ENCODE assay signal across 1 cellular context in genomic region chr1:229227298-229227919, GRCh38.
TF ChIP-seq lines count a peak whose summit lies in the region.

No MANE protein-coding gene starts in this region.

TF ChIP-seq in HepG2, 621 proteins besides CTCF, POLR2A, EP300 and RAD21 (continued from another document and continues in another):
- TF ChIP-seq MTERF4 (CRISPR knock-in tag; IDR thresholded peaks at IDR 0.05): no peak
- no peak for TF ChIP-seq FOSL1 (CRISPR knock-in tag; IDR thresholded peaks at IDR 0.05; ENCODE audit: borderline replicate concordance)
- TF ChIP-seq ZNF225 (CRISPR knock-in tag; IDR thresholded peaks at IDR 0.05): no peak
- TF ChIP-seq ARID5B (CRISPR knock-in tag; IDR thresholded peaks at IDR 0.05): peak; percentile 39; the same call in 1 of the 2 replicates
- TF ChIP-seq SKI (IDR thresholded peaks at IDR 0.05; ENCODE audit: partially characterized antibody): no peak
- no peak for TF ChIP-seq HNF4A (CRISPR knock-in tag; IDR thresholded peaks at IDR 0.05)
- TF ChIP-seq HDAC6 (IDR thresholded peaks at IDR 0.05; ENCODE audit: low read depth, low read length): no peak
- peak; percentile 63 for TF ChIP-seq PATZ1 (CRISPR knock-in tag; IDR thresholded peaks at IDR 0.05)
- TF ChIP-seq SMC3 (IDR thresholded peaks at IDR 0.05; ENCODE audit: low read length): peak; percentile 89
- TF ChIP-seq GPBP1L1 (CRISPR knock-in tag; IDR thresholded peaks at IDR 0.05): no peak
- no peak for TF ChIP-seq POLR2G (IDR thresholded peaks at IDR 0.05; ENCODE audit: low read depth, low read length)
- TF ChIP-seq AGO1 (IDR thresholded peaks at IDR 0.05; ENCODE audit: low read depth, low read length, poor library complexity, severe bottlenecking): no peak
- no peak for TF ChIP-seq ZKSCAN1 (IDR thresholded peaks at IDR 0.05; ENCODE audit: low read length)
- TF ChIP-seq TRIM22 (IDR thresholded peaks at IDR 0.05): no peak
- TF ChIP-seq HMGXB4 (CRISPR knock-in tag; IDR thresholded peaks at IDR 0.05; ENCODE audit: borderline replicate concordance in 1 of 2, low read depth in 1 of 2): peak in 1 of 2 experiments; percentile 55; a peak in 1 of 4 replicates
- TF ChIP-seq MAFG (CRISPR knock-in tag; IDR thresholded peaks at IDR 0.05): no peak
- TF ChIP-seq NFAT5 (CRISPR knock-in tag; IDR thresholded peaks at IDR 0.05): no peak
- no peak for TF ChIP-seq SNAPC5 (CRISPR knock-in tag; IDR thresholded peaks at IDR 0.05; ENCODE audit: borderline replicate concordance)
- TF ChIP-seq ZNF678 (CRISPR knock-in tag; IDR thresholded peaks at IDR 0.05): no peak
- TF ChIP-seq FLYWCH1 (CRISPR knock-in tag; IDR thresholded peaks at IDR 0.05): no peak
- no peak for TF ChIP-seq ETV6 (CRISPR knock-in tag; conservative IDR thresholded peaks at IDR 0.05)
- no peak for TF ChIP-seq CSRNP1 (CRISPR knock-in tag; IDR thresholded peaks at IDR 0.05)
- TF ChIP-seq ZHX2 (IDR thresholded peaks at IDR 0.05; ENCODE audit: low read depth): no peak
- no peak for TF ChIP-seq ZHX2 (CRISPR knock-in tag; IDR thresholded peaks at IDR 0.05; ENCODE audit: borderline replicate concordance)
- peak; percentile 51; the same call in 1 of the 2 replicates for TF ChIP-seq IKZF5 (CRISPR knock-in tag; IDR thresholded peaks at IDR 0.05)
